In genomic region chr16:21157632-21158031, GRCh38 we compare ENCODE assay signal across 11 cellular contexts. TPM values are rescaled to one million over a fixed set of nuclear protein-coding genes. Genes with fewer than 3 reads are reported as not detected.
DNase-seq lines count a peak whose midpoint lies in the region; ATAC-seq and TF ChIP-seq lines count a peak whose summit lies in the region.
"Had no signal": no experiment of that assay in that cellular context is flagged by ENCODE, and none has a peak within 500 bp of the region (broad histone marks: within the 10 kb centered on the region; RNA-seq: fewer than 3 reads in every experiment).

No MANE protein-coding gene starts in this region.

- H3K27ac ChIP-seq in lower lobe of right lung (peak overlapping the region; percentile 78), stomach (peak overlapping the region in 4 of 5 donors; percentile 80 to 91 (median 89))

- no peaks in the 10 kb centered on the region for H3K27me3 Mint-ChIP-seq in activated CD4-positive, alpha-beta T cell treated with anti-CD3 and anti-CD28 coated beads, Interleukin-2, amount 10 ng/mL, durations not matched to agents 24 days and 14 days
- H3K27me3 Mint-ChIP-seq in activated B cell treated with CpG ODN at 0.5 μM for 24 hours = no peaks in the 10 kb centered on the region

- H3K9me3 Mint-ChIP-seq in activated CD4-positive, alpha-beta T cell treated with anti-CD3 and anti-CD28 coated beads, Interleukin-2, amount 10 ng/mL, durations not matched to agents 24 days and 14 days = no peaks in the 10 kb centered on the region
- no peaks in the 10 kb centered on the region for H3K9me3 Mint-ChIP-seq in activated B cell treated with CpG ODN at 0.5 μM for 24 hours

- 59 to 68% (median 62%) methylated on average over 5 of the region's 5 CpGs for WGBS in stomach, 5 donors

- DNase-seq in activated CD4-positive, alpha-beta T cell treated with anti-CD3 and anti-CD28 coated beads, Interleukin-2, amount 10 ng/mL, durations not matched to agents 24 days and 14 days = no peak
- DNase-seq in activated CD4-positive, alpha-beta T cell treated with anti-CD3 and anti-CD28 coated beads for 1 hour = no peak
- DNase-seq in activated B cell treated with CpG ODN at 0.5 μM for 24 hours (no peak), lower lobe of right lung (no peak), stomach (no peak), inferior parietal cortex (ENCODE audit: extremely low spot score) (no peak), GF-D8 (lab: John Stamatoyannopoulos, UW) (no peak), HEK293T (ENCODE audit: extremely low spot score) (no peak)
- DNase-seq: NK-92 treated with Interleukin-12 subunit alpha and Interleukin-12 subunit beta, amount 100 ng/mL, for 24 hours had no signal

- H3K4me3 ChIP-seq in lower lobe of right lung (peak overlapping the region; percentile 86), stomach (peak overlapping the region in 1 of 4 donors; percentile 85)

- CTCF ChIA-PET in activated B cell treated with CpG ODN at 0.5 μM for 24 hours (lab: Charles Lee) (interaction anchor here (0.5 to 2.0 kb wide), 7 partner anchors 25 to 1217 kb away, joined by 3 to 6 read pairs (median 4); partner anchors contain the start of gene CRYM), HEK293T (lab: Yijun Ruan, JAX) (interaction anchor here (0.6 to 2.3 kb wide), 3 partner anchors 31 to 143 kb away, joined by 5 to 10 read pairs (median 7); no protein-coding TSS in a partner anchor)

- no peak for ATAC-seq in activated B cell treated with CpG ODN at 0.5 μM for 24 hours (ENCODE audit: low read depth)
- ATAC-seq in lower lobe of right lung = no peak

- no peak overlapping the region for H3K27ac Mint-ChIP-seq in activated CD4-positive, alpha-beta T cell treated with anti-CD3 and anti-CD28 coated beads, Interleukin-2, amount 10 ng/mL, durations not matched to agents 24 days and 14 days
- H3K27ac Mint-ChIP-seq in activated B cell treated with CpG ODN at 0.5 μM for 24 hours = no peak overlapping the region

- no peak for TF ChIP-seq EP300 in stomach (IDR thresholded peaks at IDR 0.05)

- intact Hi-C loops in activated CD4-positive, alpha-beta T cell treated with anti-CD3 and anti-CD28 coated beads, Interleukin-2, amount 10 ng/mL, durations not matched to agents 24 days and 14 days (cut with micrococcal nuclease) = loop anchor here (2.0 to 10.0 kb wide), 3 partner anchors 117 to 397 kb away; partner anchors contain the start of gene CRYM
- intact Hi-C loops in activated B cell treated with CpG ODN at 0.5 μM for 24 hours (cut with micrococcal nuclease) (no loop called here), lower lobe of right lung (cut with DNase I) (no loop called here), stomach (cut with DNase I; ENCODE audit: low total_unique reads) (no loop called here)

- H3K4me1 Mint-ChIP-seq in activated CD4-positive, alpha-beta T cell treated with anti-CD3 and anti-CD28 coated beads, Interleukin-2, amount 10 ng/mL, durations not matched to agents 24 days and 14 days = peaks cover 14% of the 10 kb centered on the region
- H3K4me1 Mint-ChIP-seq in activated B cell treated with CpG ODN at 0.5 μM for 24 hours = peaks cover 20% of the 10 kb centered on the region

- no peak for TF ChIP-seq POLR2A in stomach (IDR thresholded peaks at IDR 0.05)

- H3K36me3 ChIP-seq in lower lobe of right lung (peaks cover 12% of the 10 kb centered on the region), stomach (peaks cover 0 to 11% (median 3%) of the 10 kb centered on the region in 4 donors)

- H3K36me3 Mint-ChIP-seq in activated CD4-positive, alpha-beta T cell treated with anti-CD3 and anti-CD28 coated beads, Interleukin-2, amount 10 ng/mL, durations not matched to agents 24 days and 14 days (ENCODE audit: low read depth) = peaks cover 12% of the 10 kb centered on the region
- H3K36me3 Mint-ChIP-seq in activated B cell treated with CpG ODN at 0.5 μM for 24 hours (ENCODE audit: low read depth) = peaks cover 13% of the 10 kb centered on the region

- H3K4me3 Mint-ChIP-seq in activated CD4-positive, alpha-beta T cell treated with anti-CD3 and anti-CD28 coated beads, Interleukin-2, amount 10 ng/mL, durations not matched to agents 24 days and 14 days = peak overlapping the region; percentile 91
- H3K4me3 Mint-ChIP-seq in activated B cell treated with CpG ODN at 0.5 μM for 24 hours = peak overlapping the region; percentile 92

- H3K4me1 ChIP-seq in lower lobe of right lung (peaks cover 40% of the 10 kb centered on the region), stomach (peaks cover 27 to 59% (median 52%) of the 10 kb centered on the region in 4 donors)

- no peak for TF ChIP-seq CTCF in activated B cell treated with CpG ODN at 0.5 μM for 24 hours (IDR thresholded peaks at IDR 0.05)
- TF ChIP-seq CTCF in lower lobe of right lung (IDR thresholded peaks at IDR 0.05) = no peak
- TF ChIP-seq CTCF in stomach (IDR thresholded peaks at IDR 0.05) = no peak

- no peaks in the 10 kb centered on the region for H3K9me3 ChIP-seq in lower lobe of right lung
- H3K9me3 ChIP-seq in stomach = no peaks in the 10 kb centered on the region
- H3K9me3 ChIP-seq: tibial nerve had no signal

- H3K27me3 ChIP-seq in lower lobe of right lung (ENCODE audit: low read depth) = no peaks in the 10 kb centered on the region
- no peaks in the 10 kb centered on the region for H3K27me3 ChIP-seq in stomach
- H3K27me3 ChIP-seq: tibial nerve had no signal

- POLR2A ChIA-PET in activated B cell treated with CpG ODN at 0.5 μM for 24 hours (lab: Charles Lee) = interaction anchor here (0.6 kb wide), 1 partner anchor 30 kb away, joined by 5 read pairs; no protein-coding TSS in a partner anchor
- POLR2A ChIA-PET in HEK293T (lab: Yijun Ruan, JAX) = interaction anchor here (0.7 to 3.5 kb wide), 2 partner anchors 40 to 143 kb away, joined by 3 to 17 read pairs; no protein-coding TSS in a partner anchor

TF ChIP-seq in HEK293T, 16 proteins besides CTCF, POLR2A, EP300 and RAD21:
- TF ChIP-seq FOXK2 (IDR thresholded peaks at IDR 0.05) (no peak), FOXM1 (IDR thresholded peaks at IDR 0.05; ENCODE audit: borderline replicate concordance) (no peak), NFRKB (IDR thresholded peaks at IDR 0.05) (no peak), FOXA1 (IDR thresholded peaks at IDR 0.05) (no peak), CTBP1 (IDR thresholded peaks at IDR 0.05; ENCODE audit: borderline replicate concordance) (no peak)

RNA-seq across cellular contexts. Expression of gene LDAF1, which starts 0.8 kb away (rescaled TPM):
- total RNA-seq in activated CD4-positive, alpha-beta T cell treated with anti-CD3 and anti-CD28 coated beads, Interleukin-2, amount 10 ng/mL, durations not matched to agents 24 days and 14 days = 7.2 and 7.3 TPM in 2 replicates
- total RNA-seq in activated B cell treated with CpG ODN at 0.5 μM for 24 hours (16.5 and 17.2 TPM in 2 replicates), lower lobe of right lung (39.8 TPM), stomach (100 to 1,000 TPM in 1 of 5 donors, 10 to 100 TPM in 4; 13.6 to 103 (median 53.7) TPM)
- 10 to 100 TPM; 10.1 to 22.5 (median 18.5) TPM for polyA plus RNA-seq in stomach

RNA-seq across cellular contexts. Expression of gene DNAH3, which starts 7.0 kb away (rescaled TPM):
- total RNA-seq in activated CD4-positive, alpha-beta T cell treated with anti-CD3 and anti-CD28 coated beads, Interleukin-2, amount 10 ng/mL, durations not matched to agents 24 days and 14 days = 0.02 TPM in 1 of 2 replicates, not detected in the other
- total RNA-seq in activated B cell treated with CpG ODN at 0.5 μM for 24 hours = not detected in 2 replicates
- total RNA-seq in lower lobe of right lung = 10.9 TPM
- total RNA-seq in stomach = 1 to 10 TPM in 1 of 5 donors, under 1 TPM in 1, not detected in 3; 0.18 to 8.7 TPM
- polyA plus RNA-seq in stomach = under 1 TPM in 1 of 3 donors, not detected in 2; 0.10 TPM
- total RNA-seq: tibial nerve had no signal
- polyA plus RNA-seq: BJ had no signal

RNA-seq across cellular contexts. Expression of gene ZP2, which starts 53.7 kb away (rescaled TPM):
- total RNA-seq in activated CD4-positive, alpha-beta T cell treated with anti-CD3 and anti-CD28 coated beads, Interleukin-2, amount 10 ng/mL, durations not matched to agents 24 days and 14 days = not detected in 2 replicates
- not detected in 2 replicates for total RNA-seq in activated B cell treated with CpG ODN at 0.5 μM for 24 hours
- not detected for total RNA-seq in lower lobe of right lung
- total RNA-seq in stomach = under 1 TPM in 1 of 5 donors, not detected in 4; 0.55 TPM
- under 1 TPM in 1 of 3 donors, not detected in 2; 0.05 TPM for polyA plus RNA-seq in stomach
- total RNA-seq: tibial nerve had no signal
- polyA plus RNA-seq: BJ had no signal
